Comparison of ENCODE assay signal across 20 cellular contexts in genomic region chr1:120881934-120882333, GRCh38. TPM values are rescaled to one million over a fixed set of nuclear protein-coding genes. Genes with fewer than 3 reads are reported as not detected.
"Had no signal": no experiment of that assay in that cellular context is flagged by ENCODE, and none has a peak within 500 bp of the region (broad histone marks: within the 10 kb centered on the region; RNA-seq: fewer than 3 reads in every experiment).

No MANE protein-coding gene starts in this region.

RNA-seq across cellular contexts. Expression of gene PPIAL4A, which starts 7.6 kb away (rescaled TPM):
- total RNA-seq: activated naive CD4-positive, alpha-beta T cell treated with anti-CD3 and anti-CD28 coated beads for 36 hours; activated naive CD4-positive, alpha-beta T cell treated with anti-CD3 and anti-CD28 coated beads, Interleukin-2, amount 50 U/mL, for 72 hours; activated naive CD8-positive, alpha-beta T cell treated with anti-CD3 and anti-CD28 coated beads for 36 hours; activated naive CD8-positive, alpha-beta T cell treated with anti-CD3 and anti-CD28 coated beads, Interleukin-2, amount 10 ng/mL, durations not matched to agents 7 days and 5 days; activated T-cell treated with anti-CD3 and anti-CD28 coated beads, Interleukin-2, amount 50 U/mL, for 4 hours; activated T-cell treated with anti-CD3 and anti-CD28 coated beads, Interleukin-2, amount 50 U/mL, for 72 hours; activated T-helper 1 cell treated with anti-CD3 and anti-CD28 coated beads, Interleukin-12 subunit alpha, Interleukin-12 subunit beta, Interleukin-2, Interleukin-4 antibody, amounts not matched to agents 30 ng/mL and 10 ng/mL and 1 ng/mL, durations not matched to agents 14 hours and 24 hours and 36 hours; activated T-helper 17 cell treated with anti-CD3 and anti-CD28 coated beads, Interleukin-2, amount 50 U/mL, for 72 hours; activated T-helper 2 cell treated with anti-CD3 and anti-CD28 coated beads, Interferon-gamma antibody, Interleukin-2, Interleukin-4, amounts not matched to agents 10 μg/mL and 5 μg/mL and 100 μg/mL, durations not matched to agents 14 hours and 24 hours and 36 hours; adrenal gland; aorta; ascending aorta; astrocyte; body of pancreas; breast epithelium; bronchial epithelial cell; cardiac muscle cell; cardiac septum; cerebellum; chondrocyte had no signal
- polyA plus RNA-seq: adrenal gland, aorta, cardiac muscle cell had no signal
